In genomic region chr9:33117306-33117705, GRCh38 we compare ENCODE assay signal across 11 cellular contexts. TPM values are rescaled to one million over a fixed set of nuclear protein-coding genes. Genes with fewer than 3 reads are reported as not detected.
A peak's percentile ranks its signal among the peaks of the same experiment; 100 is the strongest.
DNase-seq lines count a peak whose midpoint lies in the region; ATAC-seq and TF ChIP-seq lines count a peak whose summit lies in the region.
"Had no signal": no experiment of that assay in that cellular context is flagged by ENCODE, and none has a peak within 500 bp of the region (broad histone marks: within the 10 kb centered on the region; RNA-seq: fewer than 3 reads in every experiment).

No MANE protein-coding gene starts in this region.

- H3K27ac Mint-ChIP-seq in activated naive CD4-positive, alpha-beta T cell treated with anti-CD3 and anti-CD28 coated beads for 36 hours: peak overlapping the region; percentile 30
- H3K27ac Mint-ChIP-seq in activated T-helper 2 cell treated with anti-CD3 and anti-CD28 coated beads, Interferon-gamma antibody, Interleukin-2, Interleukin-4, amounts not matched to agents 10 μg/mL and 5 μg/mL and 100 μg/mL, durations not matched to agents 14 hours and 24 hours and 36 hours: peak overlapping the region; percentile 84
- H3K27ac Mint-ChIP-seq in GM23338: no peak overlapping the region; the same call in 1 of the 2 replicates

- peak overlapping the region in 3 of 4 donors; percentile 31 to 90 (median 76) for H3K27ac ChIP-seq in tibial nerve
- H3K27ac ChIP-seq in GM23338 (ENCODE audit: low read depth): no peak overlapping the region

- H3K4me3 ChIP-seq in tibial nerve (no peak overlapping the region), GM23338 (no peak overlapping the region)

- no peak overlapping the region for H2AFZ ChIP-seq in GM23338

- H3K36me3 Mint-ChIP-seq in activated naive CD4-positive, alpha-beta T cell treated with anti-CD3 and anti-CD28 coated beads for 36 hours (ENCODE audit: low read depth): peaks cover 28% of the 10 kb centered on the region
- H3K36me3 Mint-ChIP-seq in activated T-helper 2 cell treated with anti-CD3 and anti-CD28 coated beads, Interferon-gamma antibody, Interleukin-2, Interleukin-4, amounts not matched to agents 10 μg/mL and 5 μg/mL and 100 μg/mL, durations not matched to agents 14 hours and 24 hours and 36 hours (ENCODE audit: low read depth): peaks cover 64% of the 10 kb centered on the region
- H3K36me3 Mint-ChIP-seq in GM23338 (ENCODE audit: low read depth): peaks cover 2% of the 10 kb centered on the region; the same call in 1 of the 3 replicates

- H4K20me1 ChIP-seq in GM23338 (replicated peaks; ENCODE audit: insufficient read depth): no peaks in the 10 kb centered on the region

- intact Hi-C loops in activated naive CD4-positive, alpha-beta T cell treated with anti-CD3 and anti-CD28 coated beads for 36 hours (cut with micrococcal nuclease): no loop called here
- intact Hi-C loops in activated T-helper 2 cell treated with anti-CD3 and anti-CD28 coated beads, Interferon-gamma antibody, Interleukin-2, Interleukin-4, amounts not matched to agents 10 μg/mL and 5 μg/mL and 100 μg/mL, durations not matched to agents 14 hours and 24 hours and 36 hours (cut with micrococcal nuclease): loop anchor here (2.0 kb wide), 1 partner anchor 37 kb away; no protein-coding TSS in a partner anchor

- ATAC-seq in GM23338: no peak

- no peaks in the 10 kb centered on the region for H3K9me2 ChIP-seq in GM23338 (ENCODE audit: insufficient read depth)

- H3K27me3 ChIP-seq in tibial nerve (no peaks in the 10 kb centered on the region), GM23338 (ENCODE audit: insufficient read depth) (no peaks in the 10 kb centered on the region)
- H3K27me3 ChIP-seq: BE2C had no signal

- TF ChIP-seq CTCF in tibial nerve (IDR thresholded peaks at IDR 0.05) (no peak), GM23338 (conservative IDR thresholded peaks at IDR 0.05; ENCODE audit: low read depth in 2 of 2) (no peak)

- H3K4me2 ChIP-seq in GM23338: no peak overlapping the region

- H3K27me3 Mint-ChIP-seq in activated naive CD4-positive, alpha-beta T cell treated with anti-CD3 and anti-CD28 coated beads for 36 hours (ENCODE audit: low read depth): no peaks in the 10 kb centered on the region
- no peaks in the 10 kb centered on the region for H3K27me3 Mint-ChIP-seq in activated T-helper 2 cell treated with anti-CD3 and anti-CD28 coated beads, Interferon-gamma antibody, Interleukin-2, Interleukin-4, amounts not matched to agents 10 μg/mL and 5 μg/mL and 100 μg/mL, durations not matched to agents 14 hours and 24 hours and 36 hours (ENCODE audit: low read depth)
- peaks cover 4% of the 10 kb centered on the region for H3K27me3 Mint-ChIP-seq in GM23338 (ENCODE audit: insufficient read depth, low read depth, poor library complexity)

- CTCF ChIA-PET in activated naive CD4-positive, alpha-beta T cell treated with anti-CD3 and anti-CD28 coated beads for 36 hours (lab: Charles Lee): interaction anchor here (0.7 kb wide), 1 partner anchor 53 kb away, joined by 3 read pairs; no protein-coding TSS in a partner anchor

- 0 to 4% methylated on average over 1 of the region's 1 CpG for WGBS in tibial nerve, 2 donors

- DNase-seq in activated naive CD4-positive, alpha-beta T cell treated with anti-CD3 and anti-CD28 coated beads for 36 hours: no peak
- no peak for DNase-seq in activated naive CD4-positive, alpha-beta T cell treated with anti-CD3 and anti-CD28 coated beads, Interleukin-2, amount 50 U/mL, for 16 hours
- DNase-seq in activated T-helper 2 cell treated with anti-CD3 and anti-CD28 coated beads, Interferon-gamma antibody, Interleukin-2, Interleukin-4, amounts not matched to agents 10 μg/mL and 5 μg/mL and 100 μg/mL, durations not matched to agents 14 hours and 24 hours and 36 hours (ENCODE audit: low spot score): no peak
- peak; percentile 60 for DNase-seq in hepatic stellate cell (ENCODE audit: low spot score)
- no peak for DNase-seq in tibial nerve (ENCODE audit: low spot score in 2 of 2)
- no peak for DNase-seq in KG1 (lab: John Stamatoyannopoulos, UW)
- DNase-seq in NCI-H2081 treated with DMSO at 0.1 percent for 48 hours (lab: John Stamatoyannopoulos, UW): no peak
- DNase-seq in GM23338 (ENCODE audit: low spot score): no peak
- DNase-seq: activated CD4-positive, alpha-beta T cell treated with anti-CD3 and anti-CD28 coated beads, Interleukin-2, amount 50 U/mL, for 1 hour; BE2C; NCI-H526 treated with DMSO at 0.1 percent for 48 hours had no signal

- no peak for TF ChIP-seq EP300 in tibial nerve (IDR thresholded peaks at IDR 0.05)

- no peaks in the 10 kb centered on the region for H3K79me2 ChIP-seq in GM23338 (replicated peaks; ENCODE audit: insufficient read depth)

- H3K4me3 Mint-ChIP-seq in activated naive CD4-positive, alpha-beta T cell treated with anti-CD3 and anti-CD28 coated beads for 36 hours: no peak overlapping the region
- H3K4me3 Mint-ChIP-seq in activated T-helper 2 cell treated with anti-CD3 and anti-CD28 coated beads, Interferon-gamma antibody, Interleukin-2, Interleukin-4, amounts not matched to agents 10 μg/mL and 5 μg/mL and 100 μg/mL, durations not matched to agents 14 hours and 24 hours and 36 hours (ENCODE audit: low read depth): peak overlapping the region; percentile 46
- no peak overlapping the region for H3K4me3 Mint-ChIP-seq in GM23338

- peaks cover 0 to 35% (median 7%) of the 10 kb centered on the region in 4 donors for H3K4me1 ChIP-seq in tibial nerve
- peaks cover 5% of the 10 kb centered on the region; the same call in 1 of the 2 replicates for H3K4me1 ChIP-seq in GM23338 (ENCODE audit: insufficient read depth)
- H3K4me1 ChIP-seq: BE2C had no signal

- no peaks in the 10 kb centered on the region for H3K9me3 ChIP-seq in tibial nerve
- H3K9me3 ChIP-seq: BE2C had no signal

- H3K9me3 Mint-ChIP-seq in activated naive CD4-positive, alpha-beta T cell treated with anti-CD3 and anti-CD28 coated beads for 36 hours: no peaks in the 10 kb centered on the region
- no peaks in the 10 kb centered on the region for H3K9me3 Mint-ChIP-seq in activated T-helper 2 cell treated with anti-CD3 and anti-CD28 coated beads, Interferon-gamma antibody, Interleukin-2, Interleukin-4, amounts not matched to agents 10 μg/mL and 5 μg/mL and 100 μg/mL, durations not matched to agents 14 hours and 24 hours and 36 hours
- H3K9me3 Mint-ChIP-seq in GM23338: no peaks in the 10 kb centered on the region

- no peak for TF ChIP-seq POLR2A in tibial nerve (IDR thresholded peaks at IDR 0.05)

- H3K36me3 ChIP-seq in tibial nerve: peaks cover 0 to 66% (median 14%) of the 10 kb centered on the region in 3 donors
- no peaks in the 10 kb centered on the region for H3K36me3 ChIP-seq in GM23338 (ENCODE audit: insufficient read depth)
- H3K36me3 ChIP-seq: BE2C had no signal

- peaks cover 25% of the 10 kb centered on the region for H3K4me1 Mint-ChIP-seq in activated naive CD4-positive, alpha-beta T cell treated with anti-CD3 and anti-CD28 coated beads for 36 hours (ENCODE audit: low read depth)
- peaks cover 23% of the 10 kb centered on the region for H3K4me1 Mint-ChIP-seq in activated T-helper 2 cell treated with anti-CD3 and anti-CD28 coated beads, Interferon-gamma antibody, Interleukin-2, Interleukin-4, amounts not matched to agents 10 μg/mL and 5 μg/mL and 100 μg/mL, durations not matched to agents 14 hours and 24 hours and 36 hours (ENCODE audit: low read depth)
- H3K4me1 Mint-ChIP-seq in GM23338: peaks cover 12% of the 10 kb centered on the region; the same call in 2 of the 3 replicates

- no peaks in the 10 kb centered on the region for H3F3A ChIP-seq in GM23338 (replicated peaks; ENCODE audit: low read depth)

TF ChIP-seq in GM23338, 12 proteins besides CTCF, POLR2A, EP300 and RAD21 (continues in another document):
- TF ChIP-seq ZNF331 (CRISPR knock-in tag; IDR thresholded peaks at IDR 0.05; ENCODE audit: low read depth) (no peak), POLR2AphosphoS5 (IDR thresholded peaks at IDR 0.05; ENCODE audit: low read depth) (no peak), EZH2phosphoT487 (IDR thresholded peaks at IDR 0.05; ENCODE audit: unreplicated experiment) (no peak)

RNA-seq across cellular contexts. Expression of gene SMU1, which starts 40.8 kb away (rescaled TPM):
- total RNA-seq in activated naive CD4-positive, alpha-beta T cell treated with anti-CD3 and anti-CD28 coated beads for 36 hours: 10 to 100 TPM; 23.7 to 23.9 TPM
- total RNA-seq in activated T-helper 2 cell treated with anti-CD3 and anti-CD28 coated beads, Interferon-gamma antibody, Interleukin-2, Interleukin-4, amounts not matched to agents 10 μg/mL and 5 μg/mL and 100 μg/mL, durations not matched to agents 14 hours and 24 hours and 36 hours: 27.6 and 28.3 TPM in 2 replicates
- 10 to 100 TPM; 15.1 to 19.9 (median 16.8) TPM for total RNA-seq in tibial nerve
- 23.3 and 23.8 TPM in 2 replicates for total RNA-seq in GM23338 (2014; rRNA removed; shearing (Covaris generic))
- 12.8 and 14.3 TPM in 2 replicates for polyA plus RNA-seq in GM23338 (2016; fragmentation: Nextera tagmentation; extraction: Ambion mirVana)

RNA-seq across cellular contexts. Expression of gene B4GALT1, which starts 49.8 kb away (rescaled TPM):
- total RNA-seq in activated naive CD4-positive, alpha-beta T cell treated with anti-CD3 and anti-CD28 coated beads for 36 hours: 10 to 100 TPM; 42.8 to 44.1 TPM
- 60.6 and 64.0 TPM in 2 replicates for total RNA-seq in activated T-helper 2 cell treated with anti-CD3 and anti-CD28 coated beads, Interferon-gamma antibody, Interleukin-2, Interleukin-4, amounts not matched to agents 10 μg/mL and 5 μg/mL and 100 μg/mL, durations not matched to agents 14 hours and 24 hours and 36 hours
- 10 to 100 TPM; 51.6 to 74.4 (median 65.3) TPM for total RNA-seq in tibial nerve
- total RNA-seq in GM23338 (2014; rRNA removed; shearing (Covaris generic)): 14.7 and 15.8 TPM in 2 replicates
- 6.3 and 7.0 TPM in 2 replicates for polyA plus RNA-seq in GM23338 (2016; fragmentation: Nextera tagmentation; extraction: Ambion mirVana)
